Comparison of ENCODE assay signal across 7 cellular contexts in the genomic region with DNA sequence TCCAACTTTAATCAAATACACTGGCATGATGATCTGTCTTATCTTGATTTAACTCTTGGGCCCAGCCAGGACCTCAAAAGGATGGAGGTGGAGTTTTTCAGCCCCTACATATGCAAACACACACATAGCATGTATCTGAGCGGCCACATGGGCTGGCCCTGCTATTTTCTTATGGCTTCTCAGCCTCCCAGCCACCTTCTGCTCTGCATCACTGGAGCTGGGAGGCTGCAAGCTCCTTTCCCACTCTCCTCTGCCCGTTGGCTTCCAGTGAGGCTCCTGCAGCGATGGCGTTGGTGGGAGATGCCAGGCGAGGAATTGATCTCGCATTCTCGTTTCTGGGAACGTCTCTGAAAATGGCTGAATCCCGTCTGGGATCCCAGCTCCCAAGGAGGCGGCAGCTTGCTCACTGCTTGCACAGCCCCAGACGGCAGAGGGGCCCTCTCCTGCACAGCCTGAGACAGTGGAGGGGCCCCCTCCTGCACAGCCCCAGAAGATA. TPM values are rescaled to one million over a fixed set of nuclear protein-coding genes. Genes with fewer than 3 reads are reported as not detected.
A peak's percentile ranks its signal among the peaks of the same experiment; 100 is the strongest.
DNase-seq lines count a peak whose midpoint lies in the region; ATAC-seq and TF ChIP-seq lines count a peak whose summit lies in the region.

No MANE protein-coding gene starts in this region.

- H3K4me3 ChIP-seq in HUES6 (ENCODE audit: low read depth, low read length) (peak overlapping the region; percentile 82), liver (ENCODE audit: low read depth in 1 of 3, low read length in 3 of 3) (peak overlapping the region in 1 of 3 donors; percentile 92), suprapubic skin (peak overlapping the region; percentile 83)

- H3K9me3 ChIP-seq in HUES6 (ENCODE audit: control insufficient read depth, insufficient read depth, low read depth, low read length) (no peaks in the 10 kb centered on the region), liver (ENCODE audit: control insufficient read depth in 4 of 4, low read length in 3 of 4) (no peaks in the 10 kb centered on the region), suprapubic skin (no peaks in the 10 kb centered on the region)

- no peak for ATAC-seq in GM21515 (IDR thresholded peaks at IDR 0.05; ENCODE audit: unreplicated experiment)

- H3K27me3 ChIP-seq in HUES6 (ENCODE audit: control insufficient read depth, insufficient read depth, low read length) (no peaks in the 10 kb centered on the region), liver (ENCODE audit: control insufficient read depth in 4 of 4, insufficient read depth in 4 of 4, low read length in 3 of 4) (no peaks in the 10 kb centered on the region), suprapubic skin (no peaks in the 10 kb centered on the region)

- DNase-seq in suprapubic skin (ENCODE audit: low spot score in 2 of 2) (no peak), ecto neural progenitor cell (ENCODE audit: low spot score) (no peak)
- DNase-seq in activated CD4-positive, alpha-beta T cell treated with anti-CD3 and anti-CD28 coated beads, Interleukin-2, amount 50 U/mL, for 4 hours: no peak

- H3K9ac ChIP-seq in HUES6 (ENCODE audit: low read length) (no peak overlapping the region), liver (ENCODE audit: low read depth in 1 of 2, low read length in 2 of 2) (no peak overlapping the region)

- TF ChIP-seq POLR2A in suprapubic skin (IDR thresholded peaks at IDR 0.05): no peak

- no peak for TF ChIP-seq RAD21 in liver (IDR thresholded peaks at IDR 0.05)

- WGBS in liver: 61% methylated on average over 11 of the region's 11 CpGs
- 21% methylated on average over 10 of the region's 11 CpGs for WGBS in suprapubic skin

- no peak for TF ChIP-seq EP300 in suprapubic skin (IDR thresholded peaks at IDR 0.05)

- H3K36me3 ChIP-seq in HUES6 (ENCODE audit: control insufficient read depth, insufficient read depth, low read length) (peaks cover 12% of the 10 kb centered on the region), liver (ENCODE audit: control insufficient read depth in 4 of 4, insufficient read depth in 3 of 4, low read depth in 1 of 4, low read length in 3 of 4) (peaks cover 0 to 2% (median 0%) of the 10 kb centered on the region in 4 donors), suprapubic skin (no peaks in the 10 kb centered on the region)

- no peak overlapping the region for H3K27ac ChIP-seq in HUES6 (ENCODE audit: low read depth, low read length)
- H3K27ac ChIP-seq in angular gyrus (ENCODE audit: low read depth, low read length): peak overlapping the region; percentile 88
- H3K27ac ChIP-seq in liver (ENCODE audit: low read depth in 1 of 2, low read length in 2 of 2): peak overlapping the region; percentile 94 to 98
- H3K27ac ChIP-seq in suprapubic skin: peak overlapping the region; percentile 96

- TF ChIP-seq CTCF in liver (IDR thresholded peaks at IDR 0.05; ENCODE audit: low read depth, low read length, missing input control): no peak
- TF ChIP-seq CTCF in suprapubic skin (IDR thresholded peaks at IDR 0.05): no peak

- H3K4me1 ChIP-seq in HUES6 (ENCODE audit: control insufficient read depth, insufficient read depth, low read length) (peaks cover 21% of the 10 kb centered on the region), liver (ENCODE audit: control insufficient read depth in 4 of 4, insufficient read depth in 4 of 4, low read length in 3 of 4) (peaks cover 8 to 19% (median 10%) of the 10 kb centered on the region in 4 donors), suprapubic skin (peaks cover 34% of the 10 kb centered on the region)

TF ChIP-seq in liver, 16 proteins besides CTCF, POLR2A, EP300 and RAD21:
- TF ChIP-seq, protein P1, sequence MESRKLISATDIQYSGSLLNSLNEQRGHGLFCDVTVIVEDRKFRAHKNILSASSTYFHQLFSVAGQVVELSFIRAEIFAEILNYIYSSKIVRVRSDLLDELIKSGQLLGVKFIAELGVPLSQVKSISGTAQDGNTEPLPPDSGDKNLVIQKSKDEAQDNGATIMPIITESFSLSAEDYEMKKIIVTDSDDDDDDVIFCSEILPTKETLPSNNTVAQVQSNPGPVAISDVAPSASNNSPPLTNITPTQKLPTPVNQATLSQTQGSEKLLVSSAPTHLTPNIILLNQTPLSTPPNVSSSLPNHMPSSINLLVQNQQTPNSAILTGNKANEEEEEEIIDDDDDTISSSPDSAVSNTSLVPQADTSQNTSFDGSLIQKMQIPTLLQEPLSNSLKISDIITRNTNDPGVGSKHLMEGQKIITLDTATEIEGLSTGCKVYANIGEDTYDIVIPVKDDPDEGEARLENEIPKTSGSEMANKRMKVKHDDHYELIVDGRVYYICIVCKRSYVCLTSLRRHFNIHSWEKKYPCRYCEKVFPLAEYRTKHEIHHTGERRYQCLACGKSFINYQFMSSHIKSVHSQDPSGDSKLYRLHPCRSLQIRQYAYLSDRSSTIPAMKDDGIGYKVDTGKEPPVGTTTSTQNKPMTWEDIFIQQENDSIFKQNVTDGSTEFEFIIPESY (IDR thresholded peaks at IDR 0.05): no peak
- TF ChIP-seq, protein P2, sequence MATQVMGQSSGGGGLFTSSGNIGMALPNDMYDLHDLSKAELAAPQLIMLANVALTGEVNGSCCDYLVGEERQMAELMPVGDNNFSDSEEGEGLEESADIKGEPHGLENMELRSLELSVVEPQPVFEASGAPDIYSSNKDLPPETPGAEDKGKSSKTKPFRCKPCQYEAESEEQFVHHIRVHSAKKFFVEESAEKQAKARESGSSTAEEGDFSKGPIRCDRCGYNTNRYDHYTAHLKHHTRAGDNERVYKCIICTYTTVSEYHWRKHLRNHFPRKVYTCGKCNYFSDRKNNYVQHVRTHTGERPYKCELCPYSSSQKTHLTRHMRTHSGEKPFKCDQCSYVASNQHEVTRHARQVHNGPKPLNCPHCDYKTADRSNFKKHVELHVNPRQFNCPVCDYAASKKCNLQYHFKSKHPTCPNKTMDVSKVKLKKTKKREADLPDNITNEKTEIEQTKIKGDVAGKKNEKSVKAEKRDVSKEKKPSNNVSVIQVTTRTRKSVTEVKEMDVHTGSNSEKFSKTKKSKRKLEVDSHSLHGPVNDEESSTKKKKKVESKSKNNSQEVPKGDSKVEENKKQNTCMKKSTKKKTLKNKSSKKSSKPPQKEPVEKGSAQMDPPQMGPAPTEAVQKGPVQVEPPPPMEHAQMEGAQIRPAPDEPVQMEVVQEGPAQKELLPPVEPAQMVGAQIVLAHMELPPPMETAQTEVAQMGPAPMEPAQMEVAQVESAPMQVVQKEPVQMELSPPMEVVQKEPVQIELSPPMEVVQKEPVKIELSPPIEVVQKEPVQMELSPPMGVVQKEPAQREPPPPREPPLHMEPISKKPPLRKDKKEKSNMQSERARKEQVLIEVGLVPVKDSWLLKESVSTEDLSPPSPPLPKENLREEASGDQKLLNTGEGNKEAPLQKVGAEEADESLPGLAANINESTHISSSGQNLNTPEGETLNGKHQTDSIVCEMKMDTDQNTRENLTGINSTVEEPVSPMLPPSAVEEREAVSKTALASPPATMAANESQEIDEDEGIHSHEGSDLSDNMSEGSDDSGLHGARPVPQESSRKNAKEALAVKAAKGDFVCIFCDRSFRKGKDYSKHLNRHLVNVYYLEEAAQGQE (IDR thresholded peaks at IDR 0.05): no peak
- TF ChIP-seq NR2F2 (IDR thresholded peaks at IDR 0.05): no peak

RNA-seq across cellular contexts. Expression of a gene that starts 1.7 kb away (rescaled TPM):
- total RNA-seq in liver (10 to 100 TPM in 1 of 2 donors, 1 to 10 TPM in 1; 4.6 to 10.2 TPM), suprapubic skin (10 to 100 TPM in 2 of 4 donors, 1 to 10 TPM in 2; 9.7 to 16.3 (median 10.7) TPM)
- polyA plus RNA-seq in liver: 10 to 100 TPM in 1 of 2 donors, 1 to 10 TPM in 1; 6.0 to 10.2 TPM

RNA-seq across cellular contexts. Expression of a gene that starts 28.7 kb away (rescaled TPM):
- 10 to 100 TPM; 14.8 to 28.9 TPM for total RNA-seq in liver
- polyA plus RNA-seq in liver: 10 to 100 TPM; 29.2 to 38.1 TPM
- total RNA-seq in suprapubic skin: 100 to 1,000 TPM in 1 of 4 donors, 10 to 100 TPM in 3; 33.3 to 111 (median 60.9) TPM

RNA-seq across cellular contexts. Expression of a gene that starts 47.9 kb away (rescaled TPM):
- total RNA-seq in liver (under 1 TPM in 1 of 2 donors, not detected in 1; under 0.01 TPM), suprapubic skin (1 to 10 TPM in 2 of 4 donors, not detected in 2; 2.2 to 2.6 TPM)
- polyA plus RNA-seq in liver: under 1 TPM in 1 of 2 donors, not detected in 1; 0.42 TPM

RNA-seq across cellular contexts. Expression of a gene that starts 54.8 kb away (rescaled TPM):
- under 1 TPM; 0.08 to 0.93 TPM for total RNA-seq in liver
- polyA plus RNA-seq in liver: not detected
- total RNA-seq in suprapubic skin: 10 to 100 TPM in 1 of 4 donors, 1 to 10 TPM in 3; 2.6 to 12.0 (median 5.9) TPM

RNA-seq across cellular contexts. Expression of a gene that starts 58.5 kb away (rescaled TPM):
- total RNA-seq in liver: 10 to 100 TPM; 13.6 to 26.8 TPM
- polyA plus RNA-seq in liver: 10 to 100 TPM in 1 of 2 donors, 1 to 10 TPM in 1; 6.2 to 11.6 TPM
- 10 to 100 TPM; 17.7 to 36.0 (median 29.7) TPM for total RNA-seq in suprapubic skin
